ENCODE assay signal across 8 cellular contexts in the genomic region with DNA sequence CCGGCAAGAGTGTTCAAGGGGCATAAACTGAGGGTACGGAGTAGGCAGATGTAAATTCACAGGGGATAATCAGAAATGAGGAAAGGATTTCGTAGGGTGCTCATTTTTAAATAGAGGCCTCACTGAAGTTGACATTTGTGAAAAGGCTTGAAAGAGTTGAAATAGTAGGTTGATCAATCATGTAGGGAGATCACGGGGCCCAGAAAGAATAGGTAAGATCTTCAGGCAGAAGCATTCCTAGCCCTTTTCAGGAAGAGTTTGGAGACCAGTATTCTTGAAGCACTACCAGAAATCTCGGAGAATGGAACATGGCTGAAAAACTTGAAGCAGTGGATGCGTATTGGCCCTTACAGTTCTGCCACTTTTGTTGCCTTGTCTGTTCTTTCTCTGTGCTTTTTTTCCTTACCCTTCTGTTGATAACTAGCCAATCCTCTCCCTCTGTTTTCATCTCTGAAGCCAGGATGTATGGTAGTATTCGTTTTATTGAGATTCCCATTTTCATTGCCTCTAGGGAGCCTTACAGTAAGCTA. TPM values are rescaled to one million over a fixed set of nuclear protein-coding genes. Genes with fewer than 3 reads are reported as not detected.
DNase-seq lines count a peak whose midpoint lies in the region; ATAC-seq and TF ChIP-seq lines count a peak whose summit lies in the region.

No MANE protein-coding gene starts in this region.

- peak overlapping the region; percentile 89 for H3K4me3 Mint-ChIP-seq in Calu3 (ENCODE audit: low read depth, unreplicated experiment)
- peak overlapping the region; percentile 92 to 96 (median 95) for H3K4me3 Mint-ChIP-seq in brain

- peak; percentile 9 for ATAC-seq in GM21381 (IDR thresholded peaks at IDR 0.05; ENCODE audit: unreplicated experiment)

- no peaks in the 10 kb centered on the region for H3K9me3 ChIP-seq in mononuclear cell (ENCODE audit: low read depth, low read length)

- H3K9me3 Mint-ChIP-seq in Calu3 (ENCODE audit: low read depth, unreplicated experiment) (no peaks in the 10 kb centered on the region), brain (peaks cover 0 to 2% (median 0%) of the 10 kb centered on the region in 5 experiments)

- DNase-seq in Calu3 (no peak), HL-60 (ENCODE audit: low read depth in 1 of 2, low spot score in 1 of 2) (no peak), T-helper 9 cell (no peak), dermis blood vessel endothelial cell (no peak)
- DNase-seq in stimulated activated CD4-positive, alpha-beta T cell treated with anti-CD3 and anti-CD28 coated beads, Interleukin-2, amount 100 ng/mL, for 24 hours: no peak

- H3K27me3 Mint-ChIP-seq in Calu3 (ENCODE audit: unreplicated experiment): no peaks in the 10 kb centered on the region
- peaks cover 10% of the 10 kb centered on the region for H3K27me3 Mint-ChIP-seq in brain

- H3K27ac Mint-ChIP-seq in Calu3 (ENCODE audit: unreplicated experiment) (peak overlapping the region; percentile 84), brain (peak overlapping the region; percentile 87 to 99 (median 97))

- H3K36me3 Mint-ChIP-seq in Calu3 (ENCODE audit: insufficient read depth, unreplicated experiment) (peaks cover 33% of the 10 kb centered on the region), brain (peaks cover 27% of the 10 kb centered on the region)

- H3K4me1 ChIP-seq in mononuclear cell (ENCODE audit: insufficient read depth, low read length): peaks cover 16% of the 10 kb centered on the region

- H3K4me3 ChIP-seq in HL-60 (replicated peaks; ENCODE audit: insufficient read depth, low read length) (peak overlapping the region; percentile 31), mononuclear cell (ENCODE audit: low read length) (peak overlapping the region; percentile 77)

- CTCF ChIA-PET in Calu3 (lab: Charles Lee): interaction anchor here (0.6 to 1.2 kb wide), 4 partner anchors 13 to 1311 kb away, joined by 3 to 7 read pairs (median 4); no protein-coding TSS in a partner anchor

- BruUV-seq in Calu3 (replicated peaks; lab: Mats Ljungman, UMichigan): TSS peak; percentile 74

- H3K4me1 Mint-ChIP-seq in Calu3 (ENCODE audit: low read depth, unreplicated experiment) (peaks cover 25% of the 10 kb centered on the region), brain (peaks cover 53% of the 10 kb centered on the region)

- peak overlapping the region; percentile 86 for H3K27ac ChIP-seq in HL-60 (replicated peaks)

- TF ChIP-seq CTCF in Calu3 (IDR thresholded peaks at IDR 0.05; ENCODE audit: unreplicated experiment) (no peak), HL-60 (IDR thresholded peaks at IDR 0.05; ENCODE audit: insufficient read depth, low read length) (no peak), brain (conservative IDR thresholded peaks at IDR 0.05) (no peak)

- intact Hi-C loops in Calu3 (cut with micrococcal nuclease; ENCODE audit: unreplicated experiment): no loop called here

- H3K27me3 ChIP-seq in HL-60 (ENCODE audit: insufficient read depth, poor library complexity, severe bottlenecking) (no peaks in the 10 kb centered on the region), mononuclear cell (ENCODE audit: insufficient read depth, low read length) (no peaks in the 10 kb centered on the region)

RNA-seq across cellular contexts. Expression of a gene that starts 0.5 kb away (rescaled TPM):
- total RNA-seq in Calu3 (2022) (48.2 and 50.1 TPM in 2 replicates), mononuclear cell (436 TPM), dermis blood vessel endothelial cell (62.5 and 74.0 TPM in 2 replicates)
- 16.5 TPM for polyA plus RNA-seq in brain (ENCODE audit: insufficient read depth, low read depth, low replicate concordance)
